In the genomic region with DNA sequence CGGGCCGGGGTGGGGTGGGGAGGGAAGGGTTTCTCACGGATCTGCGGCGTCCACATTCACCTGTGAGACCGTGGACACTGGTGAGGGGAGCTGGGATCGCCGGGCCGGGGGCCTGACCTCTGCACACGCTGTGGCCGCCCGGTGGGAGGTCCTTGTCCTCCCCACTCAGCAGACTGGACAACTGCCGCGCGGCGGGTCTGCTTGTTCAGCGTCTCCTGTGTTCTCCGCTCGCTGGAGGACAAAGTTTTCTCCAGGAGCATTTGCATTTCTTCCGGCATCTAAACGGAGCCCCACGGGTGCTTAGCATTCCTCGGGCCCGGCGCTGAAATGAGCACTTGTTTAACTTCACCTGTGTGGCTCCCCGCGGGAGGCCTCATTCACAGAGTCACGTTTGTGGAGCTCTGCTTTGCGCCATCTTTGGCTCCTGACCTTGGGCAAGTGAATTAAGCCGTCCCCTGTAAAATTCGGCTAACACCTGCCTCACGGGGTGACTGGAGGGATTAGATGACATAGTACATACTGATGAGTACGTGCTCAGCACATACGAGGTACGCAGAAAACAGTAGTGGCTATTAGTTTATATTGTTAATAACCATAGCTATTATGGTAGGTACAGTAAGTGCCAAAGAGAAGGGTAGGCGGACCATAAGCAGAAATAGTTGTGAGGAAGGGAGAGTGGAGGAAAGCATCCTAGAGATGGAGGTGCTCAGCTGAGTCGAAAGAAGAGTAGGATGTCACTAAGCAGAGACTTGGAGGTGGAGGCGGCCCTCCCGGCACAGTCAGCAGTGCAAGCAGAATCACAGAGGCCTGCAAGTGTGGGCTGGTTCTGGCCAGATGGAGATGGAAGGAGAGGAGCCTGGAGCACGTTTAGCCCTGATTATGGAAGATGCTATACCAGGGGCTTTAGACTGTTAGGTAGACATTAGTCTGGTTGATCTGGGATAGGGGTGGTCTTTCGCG, we compare ENCODE assay signal across 8 cellular contexts. TPM values are rescaled to one million over a fixed set of nuclear protein-coding genes. Genes with fewer than 3 reads are reported as not detected.
DNase-seq lines count a peak whose midpoint lies in the region; ATAC-seq and TF ChIP-seq lines count a peak whose summit lies in the region.

No MANE protein-coding gene starts in this region.

- TF ChIP-seq POLR2A in NB4 (IDR thresholded peaks at IDR 0.05; ENCODE audit: extremely low read depth, insufficient read length), result no peak
- TF ChIP-seq POLR2A in breast epithelium (IDR thresholded peaks at IDR 0.05), result no peak

- H3K27me3 ChIP-seq in breast epithelium, result no peaks in the 10 kb centered on the region

- peak overlapping the region; percentile 91 to 92 for H3K27ac ChIP-seq in breast epithelium

- DNase-seq in activated CD4-positive, alpha-beta T cell treated with anti-CD3 and anti-CD28 coated beads for 48 hours, result peak; percentile 45
- DNase-seq in activated CD4-positive, alpha-beta T cell treated with anti-CD3 and anti-CD28 coated beads for 1 hour, result no peak
- DNase-seq in NB4 (ENCODE audit: low read depth), result peak; percentile 35
- no peak for DNase-seq in breast epithelium (ENCODE audit: low spot score in 2 of 2)
- DNase-seq in left lobe of liver (ENCODE audit: low spot score), result no peak
- peak; percentile 19 for DNase-seq in stimulated activated naive CD8-positive, alpha-beta T cell treated with anti-CD3 and anti-CD28 coated beads, Interleukin-15, Interleukin-2, amounts not matched to agents 100 U/mL and 50 U/mL, for 24 hours
- DNase-seq in germinal center (ENCODE audit: low spot score), result no peak

- peaks cover 0 to 9% of the 10 kb centered on the region in 2 donors for H3K4me1 ChIP-seq in breast epithelium

- H3K4me3 ChIP-seq in NB4 (ENCODE audit: low read depth, low read length) (peak overlapping the region; percentile 87), breast epithelium (peak overlapping the region; percentile 92 to 99 (median 93))

- ATAC-seq in left lobe of liver, result peak; percentile 71
- peak; percentile 2 for ATAC-seq in stimulated activated naive CD8-positive, alpha-beta T cell treated with anti-CD3 and anti-CD28 coated beads, Interleukin-15, Interleukin-2, amounts not matched to agents 100 U/mL and 50 U/mL, for 24 hours
- ATAC-seq in HG03571 (IDR thresholded peaks at IDR 0.05; ENCODE audit: unreplicated experiment), result no peak

- no peaks in the 10 kb centered on the region for H3K9me3 ChIP-seq in breast epithelium

- intact Hi-C loops in breast epithelium (cut with DNase I; ENCODE audit: low total_unique reads), result no loop called here

- H3K36me3 ChIP-seq in breast epithelium, result peaks cover 8% of the 10 kb centered on the region

- TF ChIP-seq CTCF in NB4 (IDR thresholded peaks at IDR 0.05; ENCODE audit: low read depth, low read length) (no peak), breast epithelium (IDR thresholded peaks at IDR 0.05) (no peak)

RNA-seq across cellular contexts. Expression of a gene that starts 0.9 kb away (rescaled TPM):
- total RNA-seq in breast epithelium (10 to 100 TPM; 25.4 to 40.6 (median 37.6) TPM), left lobe of liver (23.6 TPM)

RNA-seq across cellular contexts. Expression of a gene that starts 39.7 kb away (rescaled TPM):
- under 1 TPM in 2 of 3 donors, not detected in 1; 0.29 to 0.48 TPM for total RNA-seq in breast epithelium
- 0.63 TPM for total RNA-seq in left lobe of liver

Comparison
In these comparisons a context has a peak if more than half of its experiments do, and no peak if none do; other contexts are left out.
1. DNase-seq: peak in activated CD4-positive, alpha-beta T cell treated with anti-CD3 and anti-CD28 coated beads for 48 hours (single experiment), NB4 (single experiment) and stimulated activated naive CD8-positive, alpha-beta T cell treated with anti-CD3 and anti-CD28 coated beads, Interleukin-15, Interleukin-2, amounts not matched to agents 100 U/mL and 50 U/mL, for 24 hours (single experiment); none in activated CD4-positive, alpha-beta T cell treated with anti-CD3 and anti-CD28 coated beads for 1 hour (single experiment), breast epithelium (0 of 2), left lobe of liver (single experiment) and germinal center (single experiment).